ENCODE assay signal across 19 cellular contexts in the genomic region with DNA sequence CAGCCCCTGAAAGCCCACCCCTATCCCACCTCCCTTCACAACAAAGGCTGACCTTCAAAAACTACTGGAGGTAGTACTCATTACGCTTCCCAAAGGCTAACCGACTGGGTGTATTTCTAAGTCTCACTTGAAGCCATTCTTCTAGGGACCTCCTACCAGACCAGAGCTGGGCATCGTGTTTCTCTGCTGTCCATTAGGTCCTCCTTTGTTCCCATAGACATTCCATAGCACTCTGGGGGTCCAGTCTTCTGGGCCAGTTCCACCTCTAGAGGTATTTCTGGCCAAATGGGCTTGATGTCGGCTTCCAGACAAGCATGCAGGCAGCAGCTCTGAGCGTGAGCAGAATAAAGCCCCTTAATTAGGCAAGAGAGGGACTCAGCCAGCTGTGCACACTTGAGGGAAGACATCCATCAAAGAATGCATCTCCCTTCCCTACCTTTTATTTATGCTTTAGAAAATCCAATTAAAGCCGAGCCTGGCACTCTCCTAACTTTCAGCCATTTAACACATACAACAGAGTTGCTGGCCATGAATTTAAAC.
DNase-seq lines count a peak whose midpoint lies in the region; ATAC-seq and TF ChIP-seq lines count a peak whose summit lies in the region.
"Had no signal": no experiment of that assay in that cellular context is flagged by ENCODE, and none has a peak within 500 bp of the region (broad histone marks: within the 10 kb centered on the region; RNA-seq: fewer than 3 reads in every experiment).

No MANE protein-coding gene starts in this region.

- DNase-seq in left ventricle myocardium inferior, result no peak
- no peak for DNase-seq in right atrium auricular region (ENCODE audit: low spot score)
- DNase-seq in cerebellar cortex (ENCODE audit: low spot score), result peak; percentile 90
- no peak for DNase-seq in upper lobe of right lung
- DNase-seq in GM03348 (ENCODE audit: low spot score), result no peak
- DNase-seq in cortex of kidney (lab: John Stamatoyannopoulos, UW), result no peak
- DNase-seq: activated CD4-positive, alpha-beta T cell treated with anti-CD3 and anti-CD28 coated beads, Interleukin-2, amount 10 ng/mL, durations not matched to agents 7 days and 5 days; C1 segment of cervical spinal cord; Calu3; effector memory CD4-positive, alpha-beta T cell; glutamatergic neuron; IMR-90; naive thymus-derived CD8-positive, alpha-beta T cell; NCI-H1105 treated with DMSO at 0.1 percent for 48 hours; SK-N-SH had no signal

- H3K4me1 ChIP-seq in left ventricle myocardium inferior (peaks cover 15% of the 10 kb centered on the region), right atrium auricular region (peaks cover 0 to 11% of the 10 kb centered on the region in 2 donors), muscle layer of duodenum (ENCODE audit: control insufficient read depth in 1 of 2, insufficient read depth in 2 of 2, low read length in 2 of 2) (peaks cover 0 to 11% of the 10 kb centered on the region in 2 donors), upper lobe of right lung (no peaks in the 10 kb centered on the region)
- H3K4me1 ChIP-seq: HAP-1 had no signal

- TF ChIP-seq CTCF in left ventricle myocardium inferior (IDR thresholded peaks at IDR 0.05; ENCODE audit: borderline replicate concordance), result no peak
- no peak for TF ChIP-seq CTCF in right atrium auricular region (IDR thresholded peaks at IDR 0.05)
- TF ChIP-seq CTCF in upper lobe of right lung (IDR thresholded peaks at IDR 0.05), result no peak

- no peak for ATAC-seq in upper lobe of right lung
- no peak for ATAC-seq in GM18519 (IDR thresholded peaks at IDR 0.05; ENCODE audit: low FRiP score, unreplicated experiment)
- ATAC-seq: naive thymus-derived CD8-positive, alpha-beta T cell had no signal

- intact Hi-C loops in left ventricle myocardium inferior (cut with micrococcal nuclease), result no loop called here
- intact Hi-C loops in upper lobe of right lung (cut with DNase I), result no loop called here

- H3K9me3 ChIP-seq in left ventricle myocardium inferior (replicated peaks) (no peaks in the 10 kb centered on the region), right atrium auricular region (no peaks in the 10 kb centered on the region), muscle layer of duodenum (ENCODE audit: control insufficient read depth in 1 of 2, low read length in 2 of 2) (no peaks in the 10 kb centered on the region), upper lobe of right lung (no peaks in the 10 kb centered on the region)
- H3K9me3 ChIP-seq: HAP-1, SK-N-SH had no signal

- H3K27me3 ChIP-seq in left ventricle myocardium inferior (ENCODE audit: low read depth), result no peaks in the 10 kb centered on the region
- no peaks in the 10 kb centered on the region for H3K27me3 ChIP-seq in right atrium auricular region
- H3K27me3 ChIP-seq in muscle layer of duodenum (ENCODE audit: low read depth, low read length), result no peaks in the 10 kb centered on the region
- no peaks in the 10 kb centered on the region for H3K27me3 ChIP-seq in upper lobe of right lung

- H3K27ac ChIP-seq in left ventricle myocardium inferior (replicated peaks) (peak overlapping the region; percentile 82), right atrium auricular region (peak overlapping the region in 1 of 2 donors; percentile 23), muscle layer of duodenum (ENCODE audit: low read length) (peak overlapping the region; percentile 26), upper lobe of right lung (peak overlapping the region; percentile 15)
- H3K27ac ChIP-seq: VCaP had no signal

- H3K4me3 ChIP-seq in left ventricle myocardium inferior, result no peak overlapping the region
- no peak overlapping the region for H3K4me3 ChIP-seq in right atrium auricular region
- H3K4me3 ChIP-seq in muscle layer of duodenum (ENCODE audit: low read depth in 1 of 2, low read length in 2 of 2), result no peak overlapping the region
- H3K4me3 ChIP-seq in upper lobe of right lung, result no peak overlapping the region
- H3K4me3 ChIP-seq: HAP-1 had no signal

- H3K36me3 ChIP-seq in left ventricle myocardium inferior (no peaks in the 10 kb centered on the region), right atrium auricular region (no peaks in the 10 kb centered on the region), muscle layer of duodenum (ENCODE audit: control insufficient read depth in 1 of 2, insufficient read depth in 2 of 2, low read length in 2 of 2) (no peaks in the 10 kb centered on the region), upper lobe of right lung (no peaks in the 10 kb centered on the region)
- H3K36me3 ChIP-seq: HAP-1 had no signal
